ENCODE assay signal across 9 cellular contexts in genomic region chr19:7337380-7338194, GRCh38. TPM values are rescaled to one million over a fixed set of nuclear protein-coding genes. Genes with fewer than 3 reads are reported as not detected.
DNase-seq lines count a peak whose midpoint lies in the region; ATAC-seq and TF ChIP-seq lines count a peak whose summit lies in the region.
"Had no signal": no experiment of that assay in that cellular context is flagged by ENCODE, and none has a peak within 500 bp of the region (broad histone marks: within the 10 kb centered on the region; RNA-seq: fewer than 3 reads in every experiment).

No MANE protein-coding gene starts in this region.

- no peaks in the 10 kb centered on the region for H3K9me3 Mint-ChIP-seq in activated CD4-positive, alpha-beta memory T cell treated with anti-CD3 and anti-CD28 coated beads, Interleukin-2, amount 10 ng/mL, durations not matched to agents 7 days and 5 days
- no peaks in the 10 kb centered on the region for H3K9me3 Mint-ChIP-seq in chondrocyte (ENCODE audit: low read depth)
- H3K9me3 Mint-ChIP-seq: neural crest cell had no signal

- peak overlapping the region; percentile 48 for H3K27ac Mint-ChIP-seq in activated CD4-positive, alpha-beta memory T cell treated with anti-CD3 and anti-CD28 coated beads, Interleukin-2, amount 10 ng/mL, durations not matched to agents 7 days and 5 days
- no peak overlapping the region for H3K27ac Mint-ChIP-seq in chondrocyte (ENCODE audit: unreplicated experiment)

- H3K27me3 Mint-ChIP-seq in activated CD4-positive, alpha-beta memory T cell treated with anti-CD3 and anti-CD28 coated beads, Interleukin-2, amount 10 ng/mL, durations not matched to agents 7 days and 5 days = peaks cover 9% of the 10 kb centered on the region
- peaks cover 26% of the 10 kb centered on the region for H3K27me3 Mint-ChIP-seq in chondrocyte (ENCODE audit: low read depth)

- TF ChIP-seq POLR2A in suprapubic skin (IDR thresholded peaks at IDR 0.05) = no peak

- POLR2A ChIA-PET in activated CD4-positive, alpha-beta memory T cell treated with anti-CD3 and anti-CD28 coated beads, Interleukin-2, amount 10 ng/mL, durations not matched to agents 7 days and 5 days (lab: Charles Lee) = interaction anchor here (1.0 to 2.2 kb wide), 3 partner anchors 11 to 12 kb away, joined by 3 to 11 read pairs (median 9); partner anchors contain the start of gene ARHGEF18

- WGBS in suprapubic skin = 69% methylated on average over 10 of the region's 12 CpGs

- no peaks in the 10 kb centered on the region for H3K36me3 ChIP-seq in suprapubic skin

- no peaks in the 10 kb centered on the region for H3K27me3 ChIP-seq in suprapubic skin

- H3K4me3 ChIP-seq in GM08714 (ENCODE audit: low read length) = peak overlapping the region; percentile 1; the same call in 1 of the 2 replicates
- no peak overlapping the region for H3K4me3 ChIP-seq in suprapubic skin

- peak; percentile 65 for ATAC-seq in GM19397 (IDR thresholded peaks at IDR 0.05; ENCODE audit: unreplicated experiment)
- peak; percentile 73 for ATAC-seq in HG03354 (IDR thresholded peaks at IDR 0.05; ENCODE audit: poor library complexity, severe bottlenecking, unreplicated experiment)

- TF ChIP-seq CTCF in suprapubic skin (IDR thresholded peaks at IDR 0.05) = no peak
- TF ChIP-seq CTCF in chondrocyte (IDR thresholded peaks at IDR 0.05) = no peak

- H3K9me3 ChIP-seq in suprapubic skin = no peaks in the 10 kb centered on the region

- peak; percentile 42 for DNase-seq in activated CD4-positive, alpha-beta memory T cell treated with anti-CD3 and anti-CD28 coated beads, Interleukin-2, amount 10 ng/mL, durations not matched to agents 7 days and 5 days
- DNase-seq in suprapubic skin (ENCODE audit: low spot score in 2 of 2) (peak in 1 of 2 donors; percentile 59), HUDEP-2 (lab: John Stamatoyannopoulos, UW; ENCODE audit: unreplicated experiment in 76 of 76) (no peak), chondrocyte (ENCODE audit: low spot score) (no peak), NCI-H1930 (lab: John Stamatoyannopoulos, UW) (no peak)

- CTCF ChIA-PET in activated CD4-positive, alpha-beta memory T cell treated with anti-CD3 and anti-CD28 coated beads, Interleukin-2, amount 10 ng/mL, durations not matched to agents 7 days and 5 days (lab: Charles Lee) = interaction anchor here (0.7 to 2.6 kb wide), 5 partner anchors 12 to 236 kb away, joined by 3 to 11 read pairs (median 7); partner anchors contain the start of gene ARHGEF18

- H3K36me3 Mint-ChIP-seq in activated CD4-positive, alpha-beta memory T cell treated with anti-CD3 and anti-CD28 coated beads, Interleukin-2, amount 10 ng/mL, durations not matched to agents 7 days and 5 days (ENCODE audit: low read depth) = no peaks in the 10 kb centered on the region
- no peaks in the 10 kb centered on the region for H3K36me3 Mint-ChIP-seq in chondrocyte (ENCODE audit: low read depth)

- no peak overlapping the region for H3K4me3 Mint-ChIP-seq in activated CD4-positive, alpha-beta memory T cell treated with anti-CD3 and anti-CD28 coated beads, Interleukin-2, amount 10 ng/mL, durations not matched to agents 7 days and 5 days
- no peak overlapping the region for H3K4me3 Mint-ChIP-seq in chondrocyte (ENCODE audit: unreplicated experiment)
- H3K4me3 Mint-ChIP-seq: neural crest cell had no signal

- no peak for TF ChIP-seq EP300 in suprapubic skin (IDR thresholded peaks at IDR 0.05)

- H3K4me1 ChIP-seq in suprapubic skin = peaks cover 12% of the 10 kb centered on the region

- H3K4me1 Mint-ChIP-seq in activated CD4-positive, alpha-beta memory T cell treated with anti-CD3 and anti-CD28 coated beads, Interleukin-2, amount 10 ng/mL, durations not matched to agents 7 days and 5 days = peaks cover 32% of the 10 kb centered on the region
- peaks cover 6% of the 10 kb centered on the region for H3K4me1 Mint-ChIP-seq in chondrocyte (ENCODE audit: low read depth)
- H3K4me1 Mint-ChIP-seq: neural crest cell had no signal

- peak overlapping the region; percentile 16 for H3K27ac ChIP-seq in suprapubic skin

RNA-seq across cellular contexts. Expression of gene ARHGEF18, which starts 11.2 kb away (rescaled TPM):
- total RNA-seq in activated CD4-positive, alpha-beta memory T cell treated with anti-CD3 and anti-CD28 coated beads, Interleukin-2, amount 10 ng/mL, durations not matched to agents 7 days and 5 days = 10 to 100 TPM; 31.9 to 36.0 TPM
- total RNA-seq in suprapubic skin (10 to 100 TPM; 24.2 to 43.5 (median 31.2) TPM), chondrocyte (29.9 to 36.4 TPM (median 34.1 TPM) in 3 replicates)

RNA-seq across cellular contexts. Expression of gene INSR, which starts 43.4 kb away (rescaled TPM):
- 1 to 10 TPM in 1 of 2 experiments, under 1 TPM in 1; 0.90 to 1.3 TPM for total RNA-seq in activated CD4-positive, alpha-beta memory T cell treated with anti-CD3 and anti-CD28 coated beads, Interleukin-2, amount 10 ng/mL, durations not matched to agents 7 days and 5 days
- total RNA-seq in suprapubic skin (100 to 1,000 TPM in 1 of 4 donors, 10 to 100 TPM in 3; 51.5 to 173 (median 77.8) TPM), chondrocyte (19.5 to 32.5 TPM (median 30.9 TPM) in 3 replicates)
